7 cellular contexts compared by ENCODE assay signal in the genomic region with DNA sequence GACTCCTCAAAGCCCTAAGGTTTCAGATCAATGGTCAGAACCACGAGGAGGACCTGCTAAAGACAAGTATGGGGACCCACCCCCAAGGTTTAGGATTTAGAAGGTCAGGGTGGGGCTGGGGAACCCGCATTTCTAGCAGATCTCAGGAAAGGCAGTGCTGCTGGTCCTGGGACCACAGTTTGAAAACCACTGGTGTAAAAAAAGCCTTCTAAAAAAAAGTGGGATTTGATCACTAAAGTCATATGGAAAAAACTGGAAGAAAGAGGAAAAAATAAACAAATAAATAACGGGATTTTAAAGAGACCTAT. TPM values are rescaled to one million over a fixed set of nuclear protein-coding genes. Genes with fewer than 3 reads are reported as not detected.
DNase-seq lines count a peak whose midpoint lies in the region; ATAC-seq and TF ChIP-seq lines count a peak whose summit lies in the region.

No MANE protein-coding gene starts in this region.

- peak overlapping the region; percentile 62 for H3K4me3 ChIP-seq in iPS-15b (ENCODE audit: low read depth, low read length)

- ATAC-seq in stimulated activated memory B cell treated with anti-CD40 and anti-IgM and Interleukin-4, amounts not matched to agents 10 μg/mL and 1 μg/mL and 100 μg/mL, for 72 hours: no peak
- ATAC-seq in GM18505 (IDR thresholded peaks at IDR 0.05; ENCODE audit: unreplicated experiment): no peak

- no peaks in the 10 kb centered on the region for H3K36me3 Mint-ChIP-seq in activated CD4-positive, alpha-beta memory T cell treated with anti-CD3 and anti-CD28 coated beads, Interleukin-2, amount 10 ng/mL, durations not matched to agents 7 days and 5 days (ENCODE audit: low read depth)
- peaks cover 9% of the 10 kb centered on the region for H3K36me3 Mint-ChIP-seq in stimulated activated memory B cell treated with anti-CD40 and anti-IgM and Interleukin-4, amounts not matched to agents 10 μg/mL and 1 μg/mL and 100 μg/mL, for 72 hours

- POLR2A ChIA-PET in HEK293T (lab: Yijun Ruan, JAX): no interaction called here
- POLR2A ChIA-PET in activated CD4-positive, alpha-beta memory T cell treated with anti-CD3 and anti-CD28 coated beads, Interleukin-2, amount 10 ng/mL, durations not matched to agents 7 days and 5 days (lab: Charles Lee): no interaction called here

- DNase-seq in HEK293T (ENCODE audit: extremely low spot score): peak; percentile 6
- DNase-seq in activated CD4-positive, alpha-beta memory T cell treated with anti-CD3 and anti-CD28 coated beads, Interleukin-2, amount 10 ng/mL, durations not matched to agents 7 days and 5 days: no peak
- DNase-seq in COLO668 (lab: John Stamatoyannopoulos, UW; ENCODE audit: unreplicated experiment): no peak
- no peak for DNase-seq in NCI-H69 (lab: John Stamatoyannopoulos, UW)

- CTCF ChIA-PET in HEK293T (lab: Yijun Ruan, JAX): no interaction called here
- CTCF ChIA-PET in activated CD4-positive, alpha-beta memory T cell treated with anti-CD3 and anti-CD28 coated beads, Interleukin-2, amount 10 ng/mL, durations not matched to agents 7 days and 5 days (lab: Charles Lee): no interaction called here

- peaks cover 23% of the 10 kb centered on the region for H3K4me1 Mint-ChIP-seq in activated CD4-positive, alpha-beta memory T cell treated with anti-CD3 and anti-CD28 coated beads, Interleukin-2, amount 10 ng/mL, durations not matched to agents 7 days and 5 days
- H3K4me1 Mint-ChIP-seq in stimulated activated memory B cell treated with anti-CD40 and anti-IgM and Interleukin-4, amounts not matched to agents 10 μg/mL and 1 μg/mL and 100 μg/mL, for 72 hours: peaks cover 19% of the 10 kb centered on the region

- H3K9me3 ChIP-seq in iPS-15b (ENCODE audit: control insufficient read depth, insufficient read depth, low read length): peaks cover 13% of the 10 kb centered on the region

- no peaks in the 10 kb centered on the region for H3K27me3 ChIP-seq in iPS-15b (ENCODE audit: control insufficient read depth, insufficient read depth, low read length)

- TF ChIP-seq POLR2A in GM18505 (IDR thresholded peaks at IDR 0.05; ENCODE audit: borderline replicate concordance, extremely low read depth, insufficient read depth, insufficient read length): no peak

- H3K9me3 Mint-ChIP-seq in activated CD4-positive, alpha-beta memory T cell treated with anti-CD3 and anti-CD28 coated beads, Interleukin-2, amount 10 ng/mL, durations not matched to agents 7 days and 5 days: peaks cover 3% of the 10 kb centered on the region
- H3K9me3 Mint-ChIP-seq in stimulated activated memory B cell treated with anti-CD40 and anti-IgM and Interleukin-4, amounts not matched to agents 10 μg/mL and 1 μg/mL and 100 μg/mL, for 72 hours: peaks cover 3% of the 10 kb centered on the region

- no peaks in the 10 kb centered on the region for H3K36me3 ChIP-seq in iPS-15b (ENCODE audit: control insufficient read depth, insufficient read depth, low read length)

- peaks cover 3% of the 10 kb centered on the region for H3K4me1 ChIP-seq in iPS-15b (ENCODE audit: control insufficient read depth, insufficient read depth, low read length)

- peak overlapping the region; percentile 85 for H3K4me3 Mint-ChIP-seq in activated CD4-positive, alpha-beta memory T cell treated with anti-CD3 and anti-CD28 coated beads, Interleukin-2, amount 10 ng/mL, durations not matched to agents 7 days and 5 days
- H3K4me3 Mint-ChIP-seq in stimulated activated memory B cell treated with anti-CD40 and anti-IgM and Interleukin-4, amounts not matched to agents 10 μg/mL and 1 μg/mL and 100 μg/mL, for 72 hours: peak overlapping the region; percentile 96

- H3K9ac ChIP-seq in iPS-15b (ENCODE audit: low read depth, low read length): no peak overlapping the region

- no peaks in the 10 kb centered on the region for H3K27me3 Mint-ChIP-seq in activated CD4-positive, alpha-beta memory T cell treated with anti-CD3 and anti-CD28 coated beads, Interleukin-2, amount 10 ng/mL, durations not matched to agents 7 days and 5 days
- H3K27me3 Mint-ChIP-seq in stimulated activated memory B cell treated with anti-CD40 and anti-IgM and Interleukin-4, amounts not matched to agents 10 μg/mL and 1 μg/mL and 100 μg/mL, for 72 hours: no peaks in the 10 kb centered on the region

- H3K27ac Mint-ChIP-seq in activated CD4-positive, alpha-beta memory T cell treated with anti-CD3 and anti-CD28 coated beads, Interleukin-2, amount 10 ng/mL, durations not matched to agents 7 days and 5 days: peak overlapping the region; percentile 75
- H3K27ac Mint-ChIP-seq in stimulated activated memory B cell treated with anti-CD40 and anti-IgM and Interleukin-4, amounts not matched to agents 10 μg/mL and 1 μg/mL and 100 μg/mL, for 72 hours: peak overlapping the region; percentile 94

TF ChIP-seq in HEK293T, 16 proteins besides CTCF, POLR2A, EP300 and RAD21:
- TF ChIP-seq FOXM1 (IDR thresholded peaks at IDR 0.05; ENCODE audit: borderline replicate concordance) (no peak), FOXK2 (IDR thresholded peaks at IDR 0.05) (no peak), SUZ12 (IDR thresholded peaks at IDR 0.05) (no peak), HDGF (IDR thresholded peaks at IDR 0.05; ENCODE audit: borderline replicate concordance) (no peak), LEF1 (IDR thresholded peaks at IDR 0.05; ENCODE audit: borderline replicate concordance) (no peak), BHLHE40 (IDR thresholded peaks at IDR 0.05; ENCODE audit: borderline replicate concordance) (no peak), L3MBTL2 (conservative IDR thresholded peaks at IDR 0.05) (no peak), NFRKB (IDR thresholded peaks at IDR 0.05) (no peak), SP1 (IDR thresholded peaks at IDR 0.05) (no peak), CTBP1 (IDR thresholded peaks at IDR 0.05; ENCODE audit: borderline replicate concordance) (no peak), FOXA1 (IDR thresholded peaks at IDR 0.05) (no peak), ELF4 (IDR thresholded peaks at IDR 0.05) (no peak)
- TF ChIP-seq, protein P1, sequence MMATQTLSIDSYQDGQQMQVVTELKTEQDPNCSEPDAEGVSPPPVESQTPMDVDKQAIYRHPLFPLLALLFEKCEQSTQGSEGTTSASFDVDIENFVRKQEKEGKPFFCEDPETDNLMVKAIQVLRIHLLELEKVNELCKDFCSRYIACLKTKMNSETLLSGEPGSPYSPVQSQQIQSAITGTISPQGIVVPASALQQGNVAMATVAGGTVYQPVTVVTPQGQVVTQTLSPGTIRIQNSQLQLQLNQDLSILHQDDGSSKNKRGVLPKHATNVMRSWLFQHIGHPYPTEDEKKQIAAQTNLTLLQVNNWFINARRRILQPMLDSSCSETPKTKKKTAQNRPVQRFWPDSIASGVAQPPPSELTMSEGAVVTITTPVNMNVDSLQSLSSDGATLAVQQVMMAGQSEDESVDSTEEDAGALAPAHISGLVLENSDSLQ (IDR thresholded peaks at IDR 0.05): no peak

RNA-seq across cellular contexts. Expression of gene SLC41A3, which starts 0.8 kb away (rescaled TPM):
- 10 to 100 TPM; 25.6 to 30.0 TPM for total RNA-seq in activated CD4-positive, alpha-beta memory T cell treated with anti-CD3 and anti-CD28 coated beads, Interleukin-2, amount 10 ng/mL, durations not matched to agents 7 days and 5 days
